Comparison of ENCODE assay signal across 8 cellular contexts in genomic region chr15:41773332-41773728, GRCh38. TPM values are rescaled to one million over a fixed set of nuclear protein-coding genes. Genes with fewer than 3 reads are reported as not detected.
DNase-seq lines count a peak whose midpoint lies in the region; ATAC-seq, FAIRE-seq and TF ChIP-seq lines count a peak whose summit lies in the region.

No MANE protein-coding gene starts in this region.

- H3K9ac ChIP-seq in HepG2 (ENCODE audit: insufficient read depth, low read depth, low read length) = peak overlapping the region; percentile 76; the same call in 1 of the 2 replicates

- ATAC-seq in activated CD8-positive, alpha-beta memory T cell treated with anti-CD3 and anti-CD28 coated beads, Interleukin-2, amount 10 ng/mL, durations not matched to agents 7 days and 5 days = no peak
- ATAC-seq in activated naive CD4-positive, alpha-beta T cell treated with anti-CD3 and anti-CD28 coated beads, Interleukin-2, amount 50 U/mL, for 72 hours = no peak
- ATAC-seq in HepG2 (no peak), GM21529 (IDR thresholded peaks at IDR 0.05; ENCODE audit: unreplicated experiment) (no peak)

- no peaks in the 10 kb centered on the region for H3K9me3 ChIP-seq in HepG2 (ENCODE audit: low read length)
- no peaks in the 10 kb centered on the region for H3K9me3 ChIP-seq in tibial artery

- TF ChIP-seq EP300 in HepG2 (IDR thresholded peaks at IDR 0.05; ENCODE audit: low read depth in 2 of 2, low read length in 2 of 2) = no peak
- no peak for TF ChIP-seq EP300 in HepG2 (CRISPR knock-in tag; IDR thresholded peaks at IDR 0.05; ENCODE audit: borderline replicate concordance)

- H3K27ac ChIP-seq in HepG2 (ENCODE audit: extremely low read length, insufficient read depth, low read length) = peak overlapping the region; percentile 76
- peak overlapping the region; percentile 80 to 88 for H3K27ac ChIP-seq in tibial artery

- TF ChIP-seq CTCF in HepG2 (CRISPR knock-in tag; IDR thresholded peaks at IDR 0.05) (no peak), tibial artery (IDR thresholded peaks at IDR 0.05) (no peak)

- peak overlapping the region; percentile 86 for H3K4me2 ChIP-seq in HepG2 (ENCODE audit: low read depth, low read length)

- no peaks in the 10 kb centered on the region for H3K36me3 Mint-ChIP-seq in activated CD8-positive, alpha-beta memory T cell treated with anti-CD3 and anti-CD28 coated beads, Interleukin-2, amount 10 ng/mL, durations not matched to agents 7 days and 5 days
- no peaks in the 10 kb centered on the region for H3K36me3 Mint-ChIP-seq in activated naive CD4-positive, alpha-beta T cell treated with anti-CD3 and anti-CD28 coated beads, Interleukin-2, amount 50 U/mL, for 72 hours

- H3K4me1 ChIP-seq in HepG2 (ENCODE audit: insufficient read depth, low read length) (peaks cover 46% of the 10 kb centered on the region), tibial artery (peaks cover 0 to 44% (median 33%) of the 10 kb centered on the region in 4 donors)

- H3K4me1 Mint-ChIP-seq in activated CD8-positive, alpha-beta memory T cell treated with anti-CD3 and anti-CD28 coated beads, Interleukin-2, amount 10 ng/mL, durations not matched to agents 7 days and 5 days = peaks cover 47% of the 10 kb centered on the region

- no peak for TF ChIP-seq POLR2A in HepG2 (IDR thresholded peaks at IDR 0.05; ENCODE audit: insufficient read depth in 1 of 2, low read depth in 2 of 2, low read length in 2 of 2)

- FAIRE-seq in HepG2 (lab: Jason Lieb, UNC) = no peak

- BruUV-seq in HepG2 (replicated peaks; lab: Mats Ljungman, UMichigan) = no TSS peak

- H3K36me3 ChIP-seq in HepG2 (replicated peaks in 1 of 2; ENCODE audit: control insufficient read depth in 1 of 2, insufficient read depth in 2 of 2, low read length in 2 of 2) = peaks cover 0 to 6% of the 10 kb centered on the region in 2 experiments; a peak in 2 of 5 replicates
- H3K36me3 ChIP-seq in tibial artery = no peaks in the 10 kb centered on the region

- H2AFZ ChIP-seq in HepG2 (ENCODE audit: low read length) = no peak overlapping the region

- H3K4me3 ChIP-seq in HepG2 (replicated peaks in 1 of 3; ENCODE audit: insufficient read depth in 1 of 3, low read depth in 2 of 3, low read length in 3 of 3) (peak overlapping the region; percentile 63 to 91 (median 86); a peak in 5 of 6 replicates), tibial artery (peak overlapping the region; percentile 83 to 84)

- WGBS in HepG2 (ENCODE audit: low lambda C conversion rate) = 20% methylated on average over 5 of the region's 5 CpGs

- CTCF ChIA-PET in activated CD8-positive, alpha-beta memory T cell treated with anti-CD3 and anti-CD28 coated beads, Interleukin-2, amount 10 ng/mL, durations not matched to agents 7 days and 5 days (lab: Charles Lee) = interaction anchor here (0.6 to 11.4 kb wide), 44 partner anchors 9 to 311 kb away, joined by 3 to 247 read pairs (median 5); partner anchors contain the start of genes EHD4, JMJD7, MGA and PLA2G4B
- CTCF ChIA-PET in HepG2 (lab: Yijun Ruan, JAX; ENCODE audit: low intra/inter-chr PET ratio, low total read pairs) = interaction anchor here (3.9 to 4.7 kb wide), 2 partner anchors 33 to 38 kb away, joined by 25 to 98 read pairs; no protein-coding TSS in a partner anchor

- DNase-seq in activated CD8-positive, alpha-beta memory T cell treated with anti-CD3 and anti-CD28 coated beads, Interleukin-2, amount 10 ng/mL, durations not matched to agents 7 days and 5 days = no peak
- DNase-seq in activated CD8-positive, alpha-beta memory T cell treated with anti-CD3 and anti-CD28 coated beads, Interleukin-2, amount 50 U/mL, for 48 hours = no peak
- DNase-seq in activated naive CD4-positive, alpha-beta T cell treated with anti-CD3 and anti-CD28 coated beads, Interleukin-2, amount 50 U/mL, for 72 hours (ENCODE audit: low spot score in 2 of 2) = no peak
- DNase-seq in HepG2 (ENCODE audit: low spot score) (no peak), tibial artery (no peak), HuH-7 (ENCODE audit: low spot score) (no peak), hippocampal formation (lab: John Stamatoyannopoulos, UW) (no peak)

- H3K9me3 Mint-ChIP-seq in activated CD8-positive, alpha-beta memory T cell treated with anti-CD3 and anti-CD28 coated beads, Interleukin-2, amount 10 ng/mL, durations not matched to agents 7 days and 5 days (ENCODE audit: low read depth) = no peaks in the 10 kb centered on the region
- no peaks in the 10 kb centered on the region for H3K9me3 Mint-ChIP-seq in activated naive CD4-positive, alpha-beta T cell treated with anti-CD3 and anti-CD28 coated beads, Interleukin-2, amount 50 U/mL, for 72 hours

- H3K27me3 ChIP-seq in HepG2 (ENCODE audit: control insufficient read depth in 1 of 2, insufficient read depth in 2 of 2, low read length in 2 of 2) (no peaks in the 10 kb centered on the region; a peak in 1 of 5 replicates), tibial artery (no peaks in the 10 kb centered on the region)

- POLR2A ChIA-PET in HepG2 (lab: Yijun Ruan, JAX) = interaction anchor here (0.8 to 3.3 kb wide), 9 partner anchors 9 to 229 kb away, joined by 3 to 20 read pairs (median 3); partner anchors contain the start of genes JMJD7 and RPAP1

- no peaks in the 10 kb centered on the region for H3K27me3 Mint-ChIP-seq in activated CD8-positive, alpha-beta memory T cell treated with anti-CD3 and anti-CD28 coated beads, Interleukin-2, amount 10 ng/mL, durations not matched to agents 7 days and 5 days

- H3K27ac Mint-ChIP-seq in activated CD8-positive, alpha-beta memory T cell treated with anti-CD3 and anti-CD28 coated beads, Interleukin-2, amount 10 ng/mL, durations not matched to agents 7 days and 5 days = peak overlapping the region; percentile 95
- peak overlapping the region; percentile 45 to 87 for H3K27ac Mint-ChIP-seq in activated naive CD4-positive, alpha-beta T cell treated with anti-CD3 and anti-CD28 coated beads, Interleukin-2, amount 50 U/mL, for 72 hours

- in situ Hi-C loops in HepG2 (cut with HindIII; ENCODE audit: extremely low pct_ligation_motif_present, low pct_unique_long_range_greater_than_20kb) = loop anchor here (5.0 kb wide), 1 partner anchor 39 kb away; no protein-coding TSS in a partner anchor

- H3K79me2 ChIP-seq in HepG2 (ENCODE audit: insufficient read depth, low read length) = peaks cover 3% of the 10 kb centered on the region

- H4K20me1 ChIP-seq in HepG2 (ENCODE audit: insufficient read depth, low read length) = no peaks in the 10 kb centered on the region

- TF ChIP-seq RAD21 in HepG2 (CRISPR knock-in tag; IDR thresholded peaks at IDR 0.05) = no peak

- H3K4me3 Mint-ChIP-seq in activated CD8-positive, alpha-beta memory T cell treated with anti-CD3 and anti-CD28 coated beads, Interleukin-2, amount 10 ng/mL, durations not matched to agents 7 days and 5 days = peak overlapping the region; percentile 91

- intact Hi-C loops in HepG2 (cut with micrococcal nuclease; ENCODE audit: unreplicated experiment) (loop anchor here (2.0 kb wide), 1 partner anchor 131 kb away; no protein-coding TSS in a partner anchor), tibial artery (cut with DNase I; ENCODE audit: low total_unique reads) (loop anchor here (2.0 to 10.0 kb wide), 2 partner anchors 33 to 131 kb away; no protein-coding TSS in a partner anchor)

RNA-seq across cellular contexts. Expression of gene MAPKBP1, which starts 1.0 kb away (rescaled TPM):
- 10 to 100 TPM; 24.7 to 33.1 TPM for total RNA-seq in activated CD8-positive, alpha-beta memory T cell treated with anti-CD3 and anti-CD28 coated beads, Interleukin-2, amount 10 ng/mL, durations not matched to agents 7 days and 5 days
- 10 to 100 TPM; 31.0 to 31.3 TPM for total RNA-seq in activated naive CD4-positive, alpha-beta T cell treated with anti-CD3 and anti-CD28 coated beads, Interleukin-2, amount 50 U/mL, for 72 hours
- 3.9 and 7.3 TPM in 2 replicates for total RNA-seq in HepG2 (2016; rRNA removed; fragmentation: Illumina TruSeq; extraction: Trizol)
- total RNA-seq in HepG2 (2016; cell fraction: cytosol; rRNA removed; fragmentation: Illumina TruSeq; extraction: Trizol; ENCODE audit: low read depth) = 2.9 and 4.5 TPM in 2 replicates
- total RNA-seq in HepG2 (2016; cell fraction: insoluble cytoplasmic fraction; rRNA removed; fragmentation: Illumina TruSeq; extraction: Trizol) = 3.2 and 7.7 TPM in 2 replicates
- 2.3 and 2.4 TPM in 2 replicates for total RNA-seq in HepG2 (2016; cell fraction: membrane; rRNA removed; fragmentation: Illumina TruSeq; extraction: Trizol)
- 12.3 and 15.3 TPM in 2 replicates for total RNA-seq in HepG2 (2016; cell fraction: nucleus; rRNA removed; fragmentation: Illumina TruSeq; extraction: Trizol)
- 3.0 and 4.7 TPM in 2 replicates for polyA plus RNA-seq in HepG2 (2011; rRNA removed)
- polyA plus RNA-seq in HepG2 (2011; cell fraction: cytosol; rRNA removed) = 0.88 and 1.0 TPM in 2 replicates
- 26.1 and 64.5 TPM in 2 replicates for polyA plus RNA-seq in HepG2 (2011; cell fraction: nucleus; rRNA removed)
- 3.9 and 4.1 TPM in 2 replicates for polyA plus RNA-seq in HepG2 (2012)
- 0.11 and 0.12 TPM in 2 replicates for polyA plus RNA-seq in HepG2 (2016; cell fraction: cytosol; fragmentation: Illumina TruSeq; extraction: Trizol; ENCODE audit: low read depth)
- polyA plus RNA-seq in HepG2 (2016; cell fraction: insoluble cytoplasmic fraction; fragmentation: Illumina TruSeq; extraction: Trizol; ENCODE audit: low read depth) = 0.94 and 1.7 TPM in 2 replicates
- 0.27 and 0.49 TPM in 2 replicates for polyA plus RNA-seq in HepG2 (2016; cell fraction: membrane; fragmentation: Illumina TruSeq; extraction: Trizol; ENCODE audit: low read depth)
- 19.4 and 21.3 TPM in 2 replicates for polyA plus RNA-seq in HepG2 (2016; cell fraction: nucleus; fragmentation: Illumina TruSeq; extraction: Trizol; ENCODE audit: insufficient read depth, low read depth)
- polyA minus RNA-seq in HepG2 (2011; rRNA and poly(A)+ RNA removed; ENCODE audit: low replicate concordance) = 17.2 and 24.6 TPM in 2 replicates
- polyA minus RNA-seq in HepG2 (2011; cell fraction: cytosol; rRNA and poly(A)+ RNA removed) = 3.0 and 3.1 TPM in 2 replicates
- 23.3 and 23.4 TPM in 2 replicates for polyA minus RNA-seq in HepG2 (2011; cell fraction: nucleus; rRNA and poly(A)+ RNA removed)

RNA-seq across cellular contexts. Expression of gene JMJD7, which starts 54.6 kb away (rescaled TPM):
- total RNA-seq in activated CD8-positive, alpha-beta memory T cell treated with anti-CD3 and anti-CD28 coated beads, Interleukin-2, amount 10 ng/mL, durations not matched to agents 7 days and 5 days = 10 to 100 TPM; 12.0 to 21.9 TPM
- total RNA-seq in activated naive CD4-positive, alpha-beta T cell treated with anti-CD3 and anti-CD28 coated beads, Interleukin-2, amount 50 U/mL, for 72 hours = 10 to 100 TPM; 13.5 to 17.7 TPM
- total RNA-seq in HepG2 (2016; rRNA removed; fragmentation: Illumina TruSeq; extraction: Trizol) = 5.4 and 7.1 TPM in 2 replicates
- total RNA-seq in HepG2 (2016; cell fraction: cytosol; rRNA removed; fragmentation: Illumina TruSeq; extraction: Trizol; ENCODE audit: low read depth) = 0.40 and 0.53 TPM in 2 replicates
- 6.2 and 6.5 TPM in 2 replicates for total RNA-seq in HepG2 (2016; cell fraction: insoluble cytoplasmic fraction; rRNA removed; fragmentation: Illumina TruSeq; extraction: Trizol)
- 2.0 and 2.1 TPM in 2 replicates for total RNA-seq in HepG2 (2016; cell fraction: membrane; rRNA removed; fragmentation: Illumina TruSeq; extraction: Trizol)
- total RNA-seq in HepG2 (2016; cell fraction: nucleus; rRNA removed; fragmentation: Illumina TruSeq; extraction: Trizol) = 7.6 and 8.2 TPM in 2 replicates
- polyA plus RNA-seq in HepG2 (2011; rRNA removed) = 6.4 and 7.2 TPM in 2 replicates
- 4.5 and 4.9 TPM in 2 replicates for polyA plus RNA-seq in HepG2 (2011; cell fraction: cytosol; rRNA removed)
- 22.2 and 32.3 TPM in 2 replicates for polyA plus RNA-seq in HepG2 (2011; cell fraction: nucleus; rRNA removed)
- polyA plus RNA-seq in HepG2 (2012) = 3.7 and 5.4 TPM in 2 replicates
- polyA plus RNA-seq in HepG2 (2016; cell fraction: cytosol; fragmentation: Illumina TruSeq; extraction: Trizol; ENCODE audit: low read depth) = 2.3 TPM in 2 replicates
- 5.3 and 6.2 TPM in 2 replicates for polyA plus RNA-seq in HepG2 (2016; cell fraction: insoluble cytoplasmic fraction; fragmentation: Illumina TruSeq; extraction: Trizol; ENCODE audit: low read depth)
- 2.5 and 2.6 TPM in 2 replicates for polyA plus RNA-seq in HepG2 (2016; cell fraction: membrane; fragmentation: Illumina TruSeq; extraction: Trizol; ENCODE audit: low read depth)
- 17.3 and 19.5 TPM in 2 replicates for polyA plus RNA-seq in HepG2 (2016; cell fraction: nucleus; fragmentation: Illumina TruSeq; extraction: Trizol; ENCODE audit: insufficient read depth, low read depth)
- 7.1 and 9.6 TPM in 2 replicates for polyA minus RNA-seq in HepG2 (2011; rRNA and poly(A)+ RNA removed; ENCODE audit: low replicate concordance)
- polyA minus RNA-seq in HepG2 (2011; cell fraction: cytosol; rRNA and poly(A)+ RNA removed) = 1.2 and 4.6 TPM in 2 replicates
- 3.2 and 8.8 TPM in 2 replicates for polyA minus RNA-seq in HepG2 (2011; cell fraction: nucleus; rRNA and poly(A)+ RNA removed)
